8 cellular contexts compared by ENCODE assay signal in genomic region chr7:129824291-129825004, GRCh38.
DNase-seq lines count a peak whose midpoint lies in the region; ATAC-seq, FAIRE-seq and TF ChIP-seq lines count a peak whose summit lies in the region.

No MANE protein-coding gene starts in this region.

- WGBS in pancreas, 2 donors = 52% methylated on average over 19 to 20 of the region's 20 CpGs

- no peaks in the 10 kb centered on the region for H3K36me3 ChIP-seq in CD8-positive, alpha-beta memory T cell (ENCODE audit: insufficient read depth, low read length)
- no peaks in the 10 kb centered on the region; the same call in 1 of the 2 replicates for H3K36me3 ChIP-seq in OCI-LY1 (ENCODE audit: insufficient read depth, low read length)
- no peaks in the 10 kb centered on the region for H3K36me3 ChIP-seq in endocrine pancreas (ENCODE audit: control insufficient read depth, insufficient read depth, low read length)
- H3K36me3 ChIP-seq in pancreas = no peaks in the 10 kb centered on the region

- H3K4me3 Mint-ChIP-seq in CD8-positive, alpha-beta memory T cell = peak overlapping the region; percentile 82 to 93 (median 87)

- H3K27me3 ChIP-seq in CD8-positive, alpha-beta memory T cell (ENCODE audit: insufficient read depth, low read length, poor library complexity, severe bottlenecking) = no peaks in the 10 kb centered on the region
- H3K27me3 ChIP-seq in OCI-LY1 (ENCODE audit: insufficient read depth, low read length) (no peaks in the 10 kb centered on the region), endocrine pancreas (ENCODE audit: control insufficient read depth, insufficient read depth, low read length) (no peaks in the 10 kb centered on the region), pancreas (no peaks in the 10 kb centered on the region)

- peak overlapping the region in 4 of 8 donors; percentile 19 to 88 (median 69) for H3K27ac Mint-ChIP-seq in CD8-positive, alpha-beta memory T cell

- peak overlapping the region; percentile 96 for H3K4me2 ChIP-seq in OCI-LY1 (ENCODE audit: low read length)

- no peaks in the 10 kb centered on the region for H3K79me2 ChIP-seq in OCI-LY1 (ENCODE audit: insufficient read depth, low read length)

- peaks cover 0 to 14% (median 7%) of the 10 kb centered on the region in 3 donors for H3K4me1 Mint-ChIP-seq in CD8-positive, alpha-beta memory T cell

- POLR2A ChIA-PET in CD8-positive, alpha-beta memory T cell (lab: Charles Lee) = interaction anchor here (1.0 kb wide), 1 partner anchor 212 kb away, joined by 3 read pairs; no protein-coding TSS in a partner anchor

- no peak overlapping the region for H2AFZ ChIP-seq in OCI-LY1 (ENCODE audit: low read length)

- H3K9me3 Mint-ChIP-seq in CD8-positive, alpha-beta memory T cell = no peaks in the 10 kb centered on the region

- H3K9ac ChIP-seq in OCI-LY1 (ENCODE audit: low read length) = peak overlapping the region; percentile 66; the same call in 1 of the 2 replicates
- peak overlapping the region; percentile 42 for H3K9ac ChIP-seq in endocrine pancreas (ENCODE audit: control insufficient read depth, insufficient read depth, low read length)

- FAIRE-seq in pancreas (lab: Jason Lieb, UNC) = no peak

- no peak overlapping the region for H3K27ac ChIP-seq in CD8-positive, alpha-beta memory T cell (ENCODE audit: low read depth, low read length)
- H3K27ac ChIP-seq in OCI-LY1 (ENCODE audit: low read depth, low read length, poor library complexity, severe bottlenecking) (no peak overlapping the region), pancreas (peak overlapping the region in 2 of 4 donors; percentile 71 to 75)

- H3K27me3 Mint-ChIP-seq in CD8-positive, alpha-beta memory T cell = no peaks in the 10 kb centered on the region

- peak overlapping the region; percentile 66 for H3K4me3 ChIP-seq in CD8-positive, alpha-beta memory T cell (ENCODE audit: low read length)
- H3K4me3 ChIP-seq in OCI-LY1 (ENCODE audit: low read depth, low read length, poor library complexity, severe bottlenecking) (peak overlapping the region; percentile 74), endocrine pancreas (ENCODE audit: control insufficient read depth, insufficient read depth, low read length) (no peak overlapping the region), pancreas (peak overlapping the region in 3 of 4 donors; percentile 60 to 71 (median 67))

- DNase-seq in CD8-positive, alpha-beta memory T cell = no peak
- DNase-seq in pancreas (peak in 1 of 6 donors; percentile 72), NCI-H2227 treated with DMSO at 0.1 percent for 48 hours (lab: John Stamatoyannopoulos, UW) (no peak), activated gamma-delta T cell (lab: John Stamatoyannopoulos, UW) (no peak), left lobe of liver (ENCODE audit: low spot score) (no peak), T-helper 9 cell (no peak)

- H3K9me3 ChIP-seq in CD8-positive, alpha-beta memory T cell (ENCODE audit: low read length) = no peaks in the 10 kb centered on the region
- H3K9me3 ChIP-seq in OCI-LY1 (ENCODE audit: low read length) = no peaks in the 10 kb centered on the region
- no peaks in the 10 kb centered on the region for H3K9me3 ChIP-seq in endocrine pancreas (ENCODE audit: control insufficient read depth, low read length)
- H3K9me3 ChIP-seq in pancreas = no peaks in the 10 kb centered on the region

- CTCF ChIA-PET in CD8-positive, alpha-beta memory T cell (lab: Charles Lee) = interaction anchor here (0.8 to 2.6 kb wide), 21 partner anchors 9 to 606 kb away, joined by 3 to 9 read pairs (median 4); partner anchors contain the start of gene NRF1

- peaks cover 9% of the 10 kb centered on the region for H3K4me1 ChIP-seq in CD8-positive, alpha-beta memory T cell (ENCODE audit: insufficient read depth, low read length)
- peaks cover 35% of the 10 kb centered on the region for H3K4me1 ChIP-seq in OCI-LY1 (ENCODE audit: insufficient read depth, low read length, severe bottlenecking)
- no peaks in the 10 kb centered on the region for H3K4me1 ChIP-seq in endocrine pancreas (ENCODE audit: control insufficient read depth, insufficient read depth, low read length)
- H3K4me1 ChIP-seq in pancreas = peaks cover 0 to 7% (median 0%) of the 10 kb centered on the region in 3 donors

- ATAC-seq in pancreas (no peak), left lobe of liver (no peak)

- H3K9me2 ChIP-seq in OCI-LY1 (ENCODE audit: low read depth, low read length) = no peaks in the 10 kb centered on the region

- peaks cover 8% of the 10 kb centered on the region; the same call in 1 of the 2 replicates for H3F3A ChIP-seq in OCI-LY1 (ENCODE audit: insufficient read depth, low read length)

- intact Hi-C loops in pancreas (cut with DNase I) = loop anchor here in 2 of 3 donors (5.0 to 10.0 kb wide), 2 partner anchors 157 to 160 kb away; no protein-coding TSS in a partner anchor

- H3K36me3 Mint-ChIP-seq in CD8-positive, alpha-beta memory T cell = no peaks in the 10 kb centered on the region

- H4K20me1 ChIP-seq in OCI-LY1 (ENCODE audit: insufficient read depth, low read length) = no peaks in the 10 kb centered on the region

- TF ChIP-seq CTCF in OCI-LY1 (IDR thresholded peaks at IDR 0.05; ENCODE audit: low read length) (peak; percentile 50), pancreas (IDR thresholded peaks at IDR 0.05) (no peak)
